Comparison of ENCODE assay signal across 12 cellular contexts in genomic region chr22:27100789-27101188, GRCh38.
DNase-seq lines count a peak whose midpoint lies in the region; ATAC-seq and TF ChIP-seq lines count a peak whose summit lies in the region.
"Had no signal": no experiment of that assay in that cellular context is flagged by ENCODE, and none has a peak within 500 bp of the region (broad histone marks: within the 10 kb centered on the region; RNA-seq: fewer than 3 reads in every experiment).

No MANE protein-coding gene starts in this region.

- H3K27me3 Mint-ChIP-seq in glutamatergic neuron (ENCODE audit: unreplicated experiment): peaks cover 26% of the 10 kb centered on the region

- H3K36me3 Mint-ChIP-seq in glutamatergic neuron (ENCODE audit: unreplicated experiment): no peaks in the 10 kb centered on the region
- H3K36me3 Mint-ChIP-seq: activated CD8-positive, alpha-beta memory T cell treated with anti-CD3 and anti-CD28 coated beads, Interleukin-2, amount 10 ng/mL, durations not matched to agents 7 days and 5 days; stimulated activated naive B cell treated with anti-CD40 and anti-IgM and Interleukin-4, amounts not matched to agents 10 μg/mL and 1 μg/mL and 100 μg/mL, for 72 hours had no signal

- 2 to 4% methylated on average over 18 of the region's 18 CpGs for WGBS in sigmoid colon, 2 donors

- H3K27me3 ChIP-seq in RWPE2 (ENCODE audit: insufficient read depth, poor library complexity, severe bottlenecking) (peaks cover 12% of the 10 kb centered on the region), sigmoid colon (no peaks in the 10 kb centered on the region)
- H3K27me3 ChIP-seq: right atrium auricular region had no signal

- H3K4me3 Mint-ChIP-seq in glutamatergic neuron (ENCODE audit: unreplicated experiment): no peak overlapping the region
- H3K4me3 Mint-ChIP-seq: activated CD8-positive, alpha-beta memory T cell treated with anti-CD3 and anti-CD28 coated beads, Interleukin-2, amount 10 ng/mL, durations not matched to agents 7 days and 5 days; stimulated activated naive B cell treated with anti-CD40 and anti-IgM and Interleukin-4, amounts not matched to agents 10 μg/mL and 1 μg/mL and 100 μg/mL, for 72 hours had no signal

- no peaks in the 10 kb centered on the region for H3K4me1 ChIP-seq in RWPE2 (ENCODE audit: insufficient read depth, poor library complexity, severe bottlenecking)
- peaks cover 0 to 32% (median 22%) of the 10 kb centered on the region in 4 donors for H3K4me1 ChIP-seq in sigmoid colon

- TF ChIP-seq EP300 in sigmoid colon (IDR thresholded peaks at IDR 0.05): peak in 1 of 4 donors; percentile 11

- no peak for TF ChIP-seq POLR2A in sigmoid colon (IDR thresholded peaks at IDR 0.05)

- no peaks in the 10 kb centered on the region for H3K9me3 Mint-ChIP-seq in glutamatergic neuron (ENCODE audit: unreplicated experiment)

- ATAC-seq in RWPE2 (ENCODE audit: low read depth): peak; percentile 58
- ATAC-seq in HG03565 (IDR thresholded peaks at IDR 0.05; ENCODE audit: unreplicated experiment): no peak
- ATAC-seq in GM18909 (IDR thresholded peaks at IDR 0.05; ENCODE audit: poor library complexity, unreplicated experiment): no peak
- ATAC-seq in GM19467 (IDR thresholded peaks at IDR 0.05; ENCODE audit: unreplicated experiment): no peak
- ATAC-seq: activated CD8-positive, alpha-beta memory T cell treated with anti-CD3 and anti-CD28 coated beads, Interleukin-2, amount 10 ng/mL, durations not matched to agents 7 days and 5 days; stimulated activated naive B cell treated with anti-CD40 and anti-IgM and Interleukin-4, amounts not matched to agents 10 μg/mL and 1 μg/mL and 100 μg/mL, for 72 hours had no signal

- H3K27ac ChIP-seq in RWPE2 (ENCODE audit: poor library complexity, severe bottlenecking) (no peak overlapping the region), sigmoid colon (peak overlapping the region in 2 of 4 donors; percentile 48 to 71)
- H3K27ac ChIP-seq: right atrium auricular region had no signal

- no peaks in the 10 kb centered on the region for H3K36me3 ChIP-seq in RWPE2 (ENCODE audit: low read depth)
- H3K36me3 ChIP-seq in sigmoid colon: no peaks in the 10 kb centered on the region
- H3K36me3 ChIP-seq: right atrium auricular region had no signal

- TF ChIP-seq CTCF in RWPE2 (IDR thresholded peaks at IDR 0.05; ENCODE audit: poor library complexity, severe bottlenecking) (no peak), glutamatergic neuron (IDR thresholded peaks at IDR 0.05; ENCODE audit: partially characterized antibody, unreplicated experiment) (no peak), sigmoid colon (IDR thresholded peaks at IDR 0.05) (no peak)

- H3K4me3 ChIP-seq in RWPE2 (ENCODE audit: severe bottlenecking) (no peak overlapping the region), sigmoid colon (peak overlapping the region in 3 of 4 donors; percentile 5 to 21 (median 20))
- H3K4me3 ChIP-seq: right atrium auricular region had no signal

- intact Hi-C loops in sigmoid colon (cut with DNase I): loop anchor here (10.0 kb wide), 1 partner anchor 704 kb away; the partner anchor contains the start of gene MN1

- peaks cover 3% of the 10 kb centered on the region for H3K4me1 Mint-ChIP-seq in glutamatergic neuron (ENCODE audit: low read depth, unreplicated experiment)
- H3K4me1 Mint-ChIP-seq: activated CD8-positive, alpha-beta memory T cell treated with anti-CD3 and anti-CD28 coated beads, Interleukin-2, amount 10 ng/mL, durations not matched to agents 7 days and 5 days; stimulated activated naive B cell treated with anti-CD40 and anti-IgM and Interleukin-4, amounts not matched to agents 10 μg/mL and 1 μg/mL and 100 μg/mL, for 72 hours had no signal

- DNase-seq in H4 (ENCODE audit: low spot score): peak; percentile 54
- no peak for DNase-seq in RWPE2 (ENCODE audit: low spot score)
- peak; percentile 74 for DNase-seq in glutamatergic neuron
- peak; percentile 76 for DNase-seq in sigmoid colon
- no peak for DNase-seq in germinal center (ENCODE audit: low spot score)
- DNase-seq: activated CD8-positive, alpha-beta memory T cell treated with anti-CD3 and anti-CD28 coated beads, Interleukin-2, amount 10 ng/mL, durations not matched to agents 7 days and 5 days; NCI-H1436 treated with DMSO at 0.1 percent for 48 hours; stimulated activated naive B cell treated with anti-CD40 and anti-IgM and Interleukin-4, amounts not matched to agents 10 μg/mL and 1 μg/mL and 100 μg/mL, for 72 hours had no signal

- H3K27ac Mint-ChIP-seq in glutamatergic neuron (ENCODE audit: unreplicated experiment): no peak overlapping the region
- H3K27ac Mint-ChIP-seq: activated CD8-positive, alpha-beta memory T cell treated with anti-CD3 and anti-CD28 coated beads, Interleukin-2, amount 10 ng/mL, durations not matched to agents 7 days and 5 days; stimulated activated naive B cell treated with anti-CD40 and anti-IgM and Interleukin-4, amounts not matched to agents 10 μg/mL and 1 μg/mL and 100 μg/mL, for 72 hours had no signal

- no peaks in the 10 kb centered on the region for H3K9me3 ChIP-seq in RWPE2 (ENCODE audit: severe bottlenecking)
- no peaks in the 10 kb centered on the region for H3K9me3 ChIP-seq in sigmoid colon
- H3K9me3 ChIP-seq: right atrium auricular region had no signal

Comparison
In these comparisons a context has a peak if more than half of its experiments do, and no peak if none do; other contexts are left out.
1. DNase-seq: peak in H4 (single experiment), glutamatergic neuron (single experiment) and sigmoid colon (single experiment); none in RWPE2 (single experiment) and germinal center (single experiment).